8 cellular contexts compared by ENCODE assay signal in the genomic region with DNA sequence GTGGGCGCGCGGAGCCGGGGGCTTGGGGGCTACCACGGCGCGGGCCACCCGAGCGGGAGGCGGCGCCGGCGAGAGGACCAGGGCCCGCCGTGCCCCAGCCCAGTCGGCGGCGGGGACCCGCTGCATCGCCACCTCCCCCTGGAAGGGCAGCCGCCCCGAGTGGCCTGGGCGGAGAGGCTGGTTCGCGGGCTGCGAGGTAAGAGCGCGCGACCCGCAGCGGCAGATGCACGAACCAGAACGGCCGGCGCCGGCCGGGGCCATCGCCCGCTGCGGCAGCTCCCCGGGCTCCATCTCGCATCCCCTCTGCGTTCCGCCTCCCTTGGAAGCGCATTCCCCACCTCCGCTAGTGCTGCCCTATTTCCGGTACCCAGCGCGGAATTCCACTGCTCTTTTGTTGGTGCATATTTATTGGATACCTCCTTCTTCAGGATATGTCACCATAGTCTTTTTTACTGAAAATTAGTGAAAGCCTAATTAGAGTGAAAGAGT. TPM values are rescaled to one million over a fixed set of nuclear protein-coding genes. Genes with fewer than 3 reads are reported as not detected.
DNase-seq lines count a peak whose midpoint lies in the region; ATAC-seq and TF ChIP-seq lines count a peak whose summit lies in the region.

No MANE protein-coding gene starts in this region.

- no peak for TF ChIP-seq POLR2A in stomach (IDR thresholded peaks at IDR 0.05)

- no peaks in the 10 kb centered on the region for H3K9me3 ChIP-seq in H9 (ENCODE audit: control insufficient read depth, low read depth, low read length)
- no peaks in the 10 kb centered on the region for H3K9me3 ChIP-seq in endocrine pancreas (ENCODE audit: control insufficient read depth, low read length)
- H3K9me3 ChIP-seq in stomach: no peaks in the 10 kb centered on the region

- H3K27ac ChIP-seq in H9 (ENCODE audit: insufficient read length, low read depth, low read length) (no peak overlapping the region), stomach (peak overlapping the region; percentile 80 to 94 (median 81))

- H3K23me2 ChIP-seq in H9 (ENCODE audit: insufficient read length, low read depth, low read length, poor library complexity, severe bottlenecking): peaks cover 5% of the 10 kb centered on the region

- H3K27me3 ChIP-seq in H9 (ENCODE audit: insufficient read depth, low read length) (peaks cover 3% of the 10 kb centered on the region), endocrine pancreas (ENCODE audit: control insufficient read depth, insufficient read depth, low read length) (no peaks in the 10 kb centered on the region), stomach (no peaks in the 10 kb centered on the region)

- H3K4me1 ChIP-seq in H9 (ENCODE audit: insufficient read depth, low read length) (peaks cover 14% of the 10 kb centered on the region; the same call in 1 of the 2 replicates), endocrine pancreas (ENCODE audit: control insufficient read depth, insufficient read depth, low read length) (peaks cover 22% of the 10 kb centered on the region), stomach (peaks cover 6 to 68% (median 38%) of the 10 kb centered on the region in 4 donors)

- H3K4me2 ChIP-seq in H9 (ENCODE audit: insufficient read depth, insufficient read length, low read length): peak overlapping the region; percentile 90

- POLR2A ChIA-PET in WTC11 (lab: Charles Lee): interaction anchor here (1.0 kb wide), 1 partner anchor 8 kb away, joined by 3 read pairs; no protein-coding TSS in a partner anchor

- H2BK15ac ChIP-seq in H9 (ENCODE audit: low read depth, low read length): no peak overlapping the region

- H4K5ac ChIP-seq in H9 (ENCODE audit: insufficient read length, low read depth, low read length): no peak overlapping the region

- H3K4me3 Mint-ChIP-seq in H9 (peak overlapping the region; percentile 86 to 94), WTC11 (peak overlapping the region; percentile 73)

- peak; percentile 41 for ATAC-seq in WTC11

- no peak for TF ChIP-seq EP300 in stomach (IDR thresholded peaks at IDR 0.05)

- no peak overlapping the region for H3K56ac ChIP-seq in H9 (ENCODE audit: insufficient read length, low read depth, low read length)

- intact Hi-C loops in stomach (cut with DNase I; ENCODE audit: low total_unique reads): no loop called here

- no peak overlapping the region for H2BK20ac ChIP-seq in H9 (ENCODE audit: low read depth, low read length, poor library complexity, severe bottlenecking)

- H3K36me3 Mint-ChIP-seq in H9 (ENCODE audit: insufficient read depth in 1 of 3, low read depth in 3 of 3) (peaks cover 0 to 2% (median 2%) of the 10 kb centered on the region in 3 experiments; a peak in 2 of 7 replicates), WTC11 (no peaks in the 10 kb centered on the region)

- H3K79me2 ChIP-seq in H9 (ENCODE audit: insufficient read depth, low read length): peaks cover 23% of the 10 kb centered on the region; the same call in 1 of the 2 replicates

- H2AFZ ChIP-seq in H9 (ENCODE audit: low read length): no peak overlapping the region

- H3K18ac ChIP-seq in H9 (ENCODE audit: insufficient read length, low read depth, low read length): peak overlapping the region; percentile 9

- H3K79me1 ChIP-seq in H9 (ENCODE audit: insufficient read depth, low read depth, low read length, poor library complexity, severe bottlenecking): peaks cover 5% of the 10 kb centered on the region

- H3K9ac ChIP-seq in H9 (ENCODE audit: extremely low read depth, insufficient read length, low read length) (peak overlapping the region; percentile 64), endocrine pancreas (ENCODE audit: control insufficient read depth, insufficient read depth, low read length) (peak overlapping the region; percentile 65)

- H3K27me3 Mint-ChIP-seq in H9 (ENCODE audit: low read depth): peaks cover 26% of the 10 kb centered on the region
- H3K27me3 Mint-ChIP-seq in WTC11 (ENCODE audit: low read depth): peaks cover 30% of the 10 kb centered on the region

- H3K4me3 ChIP-seq in endocrine pancreas (ENCODE audit: control insufficient read depth, insufficient read depth, low read length) (peak overlapping the region; percentile 97), stomach (peak overlapping the region; percentile 65 to 99 (median 92))

- peaks cover 47 to 51% of the 10 kb centered on the region in 2 experiments for H3K4me1 Mint-ChIP-seq in H9
- H3K4me1 Mint-ChIP-seq in WTC11: peaks cover 53% of the 10 kb centered on the region

- no peak overlapping the region for H4K91ac ChIP-seq in H9 (ENCODE audit: insufficient read length, low read depth, low read length)

- CTCF ChIA-PET in WTC11 (lab: Charles Lee): no interaction called here

- no peak overlapping the region for H2BK5ac ChIP-seq in H9 (ENCODE audit: insufficient read length, low read length)

- no peak overlapping the region for H2BK12ac ChIP-seq in H9 (ENCODE audit: insufficient read length, low read depth, low read length)

- H4K20me1 ChIP-seq in H9 (ENCODE audit: control insufficient read depth, insufficient read depth, insufficient read length): no peaks in the 10 kb centered on the region

- no peak overlapping the region for H3T11ph ChIP-seq in H9 (ENCODE audit: low read length)

- H2AK5ac ChIP-seq in H9 (ENCODE audit: insufficient read length, low read length): no peak overlapping the region

- peak overlapping the region in 1 of 3 experiments; percentile 82; a peak in 3 of 7 replicates for H3K27ac Mint-ChIP-seq in H9
- H3K27ac Mint-ChIP-seq in WTC11: no peak overlapping the region

- WGBS in H9 (ENCODE audit: extremely low coverage, insufficient read length, low lambda C conversion rate): no CpG with 5 or more reads among the region's 49 CpGs
- 0% methylated on average over 10 to 49 of the region's 49 CpGs for WGBS in stomach, 5 donors

- TF ChIP-seq CTCF in H9 (conservative IDR thresholded peaks at IDR 0.05) (no peak), WTC11 (IDR thresholded peaks at IDR 0.05) (no peak), stomach (IDR thresholded peaks at IDR 0.05) (no peak)

- peak overlapping the region; percentile 49 for H3K14ac ChIP-seq in H9 (ENCODE audit: insufficient read depth, low read length)

- no peak overlapping the region for H3K4ac ChIP-seq in H9 (ENCODE audit: low read depth, low read length)

- H3K36me3 ChIP-seq in endocrine pancreas (ENCODE audit: control insufficient read depth, insufficient read depth, low read length) (no peaks in the 10 kb centered on the region), stomach (no peaks in the 10 kb centered on the region)

- H2BK120ac ChIP-seq in H9 (ENCODE audit: low read depth, low read length, poor library complexity, severe bottlenecking): no peak overlapping the region

- DNase-seq in NCI-H82 (lab: John Stamatoyannopoulos, UW) (peak; percentile 58), NCI-H82 treated with DMSO at 0.1 percent for 48 hours (lab: John Stamatoyannopoulos, UW; ENCODE audit: unreplicated experiment) (no peak), H9 (peak; percentile 52), Kasumi-1 (lab: John Stamatoyannopoulos, UW) (peak; percentile 27 to 28), WTC11 (ENCODE audit: low spot score) (peak; percentile 67), lung microvascular endothelial cell (ENCODE audit: low read depth in 2 of 2) (peak; percentile 53 to 56), stomach (peak; percentile 27)

- H3K23ac ChIP-seq in H9 (ENCODE audit: insufficient read length, low read depth, low read length): no peak overlapping the region

- H3K9me3 Mint-ChIP-seq in H9: peaks cover 0 to 2% of the 10 kb centered on the region in 2 experiments; a peak in 1 of 5 replicates
- H3K9me3 Mint-ChIP-seq in WTC11: no peaks in the 10 kb centered on the region

- H4K8ac ChIP-seq in H9 (replicated peaks; ENCODE audit: insufficient read length, low read depth, low read length): no peak overlapping the region

TF ChIP-seq in WTC11, 78 proteins besides CTCF, POLR2A, EP300 and RAD21 (continues in another document):
- TF ChIP-seq ZNF317 (CRISPR knock-in tag; IDR thresholded peaks at IDR 0.05; ENCODE audit: borderline replicate concordance, low read depth) (no peak), ZNF532 (CRISPR knock-in tag; IDR thresholded peaks at IDR 0.05; ENCODE audit: borderline replicate concordance) (no peak), MYBL2 (CRISPR knock-in tag; IDR thresholded peaks at IDR 0.05) (no peak)

RNA-seq across cellular contexts. Expression of gene PKD2, which starts 0.7 kb away (rescaled TPM):
- 35.7 and 38.4 TPM in 2 replicates for total RNA-seq in H9 (2021)
- 21.4 to 27.0 TPM (median 25.5 TPM) in 3 replicates for total RNA-seq in WTC11 (2021)
- 14.9 and 22.7 TPM in 2 replicates for total RNA-seq in lung microvascular endothelial cell
- 100 to 1,000 TPM in 2 of 5 donors, 10 to 100 TPM in 3; 26.4 to 209 (median 64.3) TPM for total RNA-seq in stomach
- 1 to 10 TPM; 4.0 to 7.7 (median 6.7) TPM for polyA plus RNA-seq in stomach

RNA-seq across cellular contexts. Expression of gene SPP1, which starts 32.7 kb away (rescaled TPM):
- 13.2 and 15.5 TPM in 2 replicates for total RNA-seq in H9 (2021)
- total RNA-seq in WTC11 (2021): 24.5 to 56.6 TPM (median 31.8 TPM) in 3 replicates
- not detected in 2 replicates for total RNA-seq in lung microvascular endothelial cell
- 10 to 100 TPM in 3 of 5 donors, 1 to 10 TPM in 2; 3.5 to 14.3 (median 12.7) TPM for total RNA-seq in stomach
- polyA plus RNA-seq in stomach: 10 to 100 TPM in 1 of 3 donors, 1 to 10 TPM in 2; 2.3 to 80.8 (median 4.3) TPM
